In the genomic region with DNA sequence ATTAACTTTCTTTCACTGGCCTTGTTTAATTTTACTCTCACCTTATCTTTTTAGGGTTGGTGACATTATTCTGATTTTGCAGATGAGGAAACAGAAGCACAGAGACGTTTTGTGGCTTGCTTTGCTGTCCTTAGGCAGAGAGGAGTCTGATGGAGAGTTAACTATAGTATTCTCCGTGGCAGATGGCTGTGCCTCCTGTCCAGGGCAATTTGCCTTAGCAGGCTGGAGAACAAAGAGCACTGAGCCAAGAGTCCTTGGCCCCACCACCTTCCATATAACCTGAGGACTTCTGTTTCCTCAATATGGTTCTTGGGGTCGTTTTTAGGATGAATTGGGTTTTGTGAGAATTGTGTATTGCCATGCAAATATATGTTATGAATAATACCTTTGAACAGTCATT, we compare ENCODE assay signal across 25 cellular contexts.
DNase-seq lines count a peak whose midpoint lies in the region; ATAC-seq and TF ChIP-seq lines count a peak whose summit lies in the region.
"Had no signal": no experiment of that assay in that cellular context is flagged by ENCODE, and none has a peak within 500 bp of the region (broad histone marks: within the 10 kb centered on the region; RNA-seq: fewer than 3 reads in every experiment).

No MANE protein-coding gene starts in this region.

- H3K4me3 ChIP-seq in Panc1 (ENCODE audit: low read depth in 2 of 2, low read length in 2 of 2) (no peak overlapping the region), thymus (ENCODE audit: low read length) (no peak overlapping the region)
- H3K4me3 ChIP-seq: heart left ventricle, SK-N-MC, vagina had no signal

- H3K36me3 Mint-ChIP-seq in T-helper 2 cell treated with Interferon-gamma antibody and Interleukin-4, amounts not matched to agents 5 μg/mL and 100 μg/mL, for 36 hours (ENCODE audit: low read depth): peaks cover 3% of the 10 kb centered on the region
- H3K36me3 Mint-ChIP-seq in natural killer cell treated with Interleukin-12 subunit alpha and Interleukin-12 subunit beta and Interleukin-15 and Interleukin-18, amount 100 ng/mL, for 72 hours: no peaks in the 10 kb centered on the region

- H3K9me3 Mint-ChIP-seq in T-helper 2 cell treated with Interferon-gamma antibody and Interleukin-4, amounts not matched to agents 5 μg/mL and 100 μg/mL, for 36 hours: peaks cover 5% of the 10 kb centered on the region
- no peaks in the 10 kb centered on the region for H3K9me3 Mint-ChIP-seq in natural killer cell treated with Interleukin-12 subunit alpha and Interleukin-12 subunit beta and Interleukin-15 and Interleukin-18, amount 100 ng/mL, for 72 hours
- H3K9me3 Mint-ChIP-seq: effector memory CD8-positive, alpha-beta T cell had no signal

- BruUV-seq in Panc1 (replicated peaks; lab: Mats Ljungman, UMichigan): no TSS peak

- CTCF ChIA-PET in Panc1 (lab: Charles Lee): no interaction called here

- 92% methylated on average over 3 of the region's 3 CpGs for WGBS in thymus

- POLR2A ChIA-PET in Panc1 (lab: Charles Lee): interaction anchor here (0.6 kb wide), 1 partner anchor 75 kb away, joined by 4 read pairs; no protein-coding TSS in a partner anchor

- no peak for DNase-seq in T-helper 2 cell treated with Interferon-gamma antibody and Interleukin-4, amounts not matched to agents 5 μg/mL and 100 μg/mL, for 36 hours (ENCODE audit: low spot score)
- DNase-seq in T-helper 2 cell: no peak
- DNase-seq in Panc1 (ENCODE audit: low read depth, low spot score): no peak
- DNase-seq in foreskin keratinocyte: no peak
- no peak for DNase-seq in natural killer cell treated with Interleukin-12 subunit alpha and Interleukin-12 subunit beta and Interleukin-15 and Interleukin-18, amount 100 ng/mL, for 72 hours (ENCODE audit: low spot score)
- DNase-seq: 8988T; activated naive CD8-positive, alpha-beta T cell treated with anti-CD3 and anti-CD28 coated beads for 36 hours; BE2C; COR-L47; effector memory CD8-positive, alpha-beta T cell; EL; heart left ventricle; KG1; left ventricle myocardium superior; NCI-H187 treated with DMSO at 0.1 percent for 48 hours; NCI-H2227 treated with DMSO at 0.1 percent for 48 hours; nucleus accumbens; retina; stimulated activated CD8-positive, alpha-beta memory T cell treated with anti-CD3 and anti-CD28 coated beads, Interleukin-4, amount 100 ng/mL, for 48 hours; T1000 had no signal

- H3K4me1 ChIP-seq in Panc1 (ENCODE audit: control insufficient read depth, insufficient read depth, low read length) (peaks cover 27% of the 10 kb centered on the region), foreskin keratinocyte (peaks cover 24% of the 10 kb centered on the region), thymus (ENCODE audit: control insufficient read depth, insufficient read depth, low read length) (no peaks in the 10 kb centered on the region)

- peaks cover 29% of the 10 kb centered on the region for H3K4me1 Mint-ChIP-seq in T-helper 2 cell treated with Interferon-gamma antibody and Interleukin-4, amounts not matched to agents 5 μg/mL and 100 μg/mL, for 36 hours (ENCODE audit: low read depth)
- peaks cover 11 to 21% of the 10 kb centered on the region in 2 donors for H3K4me1 Mint-ChIP-seq in natural killer cell treated with Interleukin-12 subunit alpha and Interleukin-12 subunit beta and Interleukin-15 and Interleukin-18, amount 100 ng/mL, for 72 hours (ENCODE audit: low read depth in 2 of 2)

- H3K27me3 ChIP-seq in Panc1 (ENCODE audit: control insufficient read depth, insufficient read depth, low read length): no peaks in the 10 kb centered on the region
- no peaks in the 10 kb centered on the region for H3K27me3 ChIP-seq in foreskin keratinocyte
- H3K27me3 ChIP-seq in thymus (ENCODE audit: control insufficient read depth, insufficient read depth): no peaks in the 10 kb centered on the region
- H3K27me3 ChIP-seq: heart left ventricle, vagina had no signal

- peak overlapping the region; percentile 42 for H3K27ac Mint-ChIP-seq in T-helper 2 cell treated with Interferon-gamma antibody and Interleukin-4, amounts not matched to agents 5 μg/mL and 100 μg/mL, for 36 hours
- H3K27ac Mint-ChIP-seq in natural killer cell treated with Interleukin-12 subunit alpha and Interleukin-12 subunit beta and Interleukin-15 and Interleukin-18, amount 100 ng/mL, for 72 hours: no peak overlapping the region
- H3K27ac Mint-ChIP-seq: activated naive CD8-positive, alpha-beta T cell treated with anti-CD3 and anti-CD28 coated beads for 36 hours; effector memory CD8-positive, alpha-beta T cell had no signal

- H3K27me3 Mint-ChIP-seq in T-helper 2 cell treated with Interferon-gamma antibody and Interleukin-4, amounts not matched to agents 5 μg/mL and 100 μg/mL, for 36 hours (ENCODE audit: low read depth): peaks cover 4% of the 10 kb centered on the region
- H3K27me3 Mint-ChIP-seq in natural killer cell treated with Interleukin-12 subunit alpha and Interleukin-12 subunit beta and Interleukin-15 and Interleukin-18, amount 100 ng/mL, for 72 hours: peaks cover 8 to 16% of the 10 kb centered on the region in 2 donors
- H3K27me3 Mint-ChIP-seq: activated naive CD8-positive, alpha-beta T cell treated with anti-CD3 and anti-CD28 coated beads for 36 hours; effector memory CD8-positive, alpha-beta T cell had no signal

- TF ChIP-seq CTCF in Panc1 (IDR thresholded peaks at IDR 0.05) (no peak), foreskin keratinocyte (conservative IDR thresholded peaks at IDR 0.05) (no peak)

- intact Hi-C loops in Panc1 (cut with micrococcal nuclease; ENCODE audit: unreplicated experiment): no loop called here

- no peak for ATAC-seq in Panc1
- ATAC-seq in foreskin keratinocyte: no peak
- no peak for ATAC-seq in natural killer cell treated with Interleukin-12 subunit alpha and Interleukin-12 subunit beta and Interleukin-15 and Interleukin-18, amount 100 ng/mL, for 72 hours
- no peak for ATAC-seq in GM21515 (IDR thresholded peaks at IDR 0.05; ENCODE audit: unreplicated experiment)
- no peak for ATAC-seq in HG02840 (IDR thresholded peaks at IDR 0.05; ENCODE audit: low FRiP score, unreplicated experiment)
- ATAC-seq: effector memory CD8-positive, alpha-beta T cell; heart left ventricle; left ventricle myocardium superior had no signal

- in situ Hi-C loops in Panc1 (cut with HindIII; ENCODE audit: low pct_unique_long_range_greater_than_20kb, low sequenced_read_pairs): no loop called here

- H3K36me3 ChIP-seq in Panc1 (ENCODE audit: control insufficient read depth, insufficient read depth, low read length) (no peaks in the 10 kb centered on the region), thymus (ENCODE audit: control insufficient read depth, insufficient read depth) (no peaks in the 10 kb centered on the region)
- H3K36me3 ChIP-seq: BE2C, heart left ventricle, vagina had no signal

- H3K27ac ChIP-seq in Panc1 (ENCODE audit: low read length) (peak overlapping the region; percentile 89), foreskin keratinocyte (peak overlapping the region; percentile 75), thymus (ENCODE audit: low read depth) (peak overlapping the region; percentile 18)
- H3K27ac ChIP-seq: SK-N-MC had no signal

- no peak overlapping the region for H3K4me3 Mint-ChIP-seq in T-helper 2 cell treated with Interferon-gamma antibody and Interleukin-4, amounts not matched to agents 5 μg/mL and 100 μg/mL, for 36 hours
- H3K4me3 Mint-ChIP-seq in natural killer cell treated with Interleukin-12 subunit alpha and Interleukin-12 subunit beta and Interleukin-15 and Interleukin-18, amount 100 ng/mL, for 72 hours: no peak overlapping the region
- H3K4me3 Mint-ChIP-seq: activated naive CD8-positive, alpha-beta T cell treated with anti-CD3 and anti-CD28 coated beads for 36 hours; effector memory CD8-positive, alpha-beta T cell had no signal

- H3K9me3 ChIP-seq in Panc1 (ENCODE audit: control insufficient read depth, insufficient read depth, low read depth, low read length): no peaks in the 10 kb centered on the region; the same call in 1 of the 2 replicates
- no peaks in the 10 kb centered on the region for H3K9me3 ChIP-seq in thymus (ENCODE audit: control insufficient read depth)
- H3K9me3 ChIP-seq: BE2C, heart left ventricle, vagina had no signal

Comparison
In these comparisons a context has a peak if more than half of its experiments do, and no peak if none do; other contexts are left out.
1. H3K27ac ChIP-seq: peak in every context shown above with its lines; median percentile 89 in Panc1; 75 in foreskin keratinocyte; 18 in thymus.